8 cellular contexts compared by ENCODE assay signal in the genomic region with DNA sequence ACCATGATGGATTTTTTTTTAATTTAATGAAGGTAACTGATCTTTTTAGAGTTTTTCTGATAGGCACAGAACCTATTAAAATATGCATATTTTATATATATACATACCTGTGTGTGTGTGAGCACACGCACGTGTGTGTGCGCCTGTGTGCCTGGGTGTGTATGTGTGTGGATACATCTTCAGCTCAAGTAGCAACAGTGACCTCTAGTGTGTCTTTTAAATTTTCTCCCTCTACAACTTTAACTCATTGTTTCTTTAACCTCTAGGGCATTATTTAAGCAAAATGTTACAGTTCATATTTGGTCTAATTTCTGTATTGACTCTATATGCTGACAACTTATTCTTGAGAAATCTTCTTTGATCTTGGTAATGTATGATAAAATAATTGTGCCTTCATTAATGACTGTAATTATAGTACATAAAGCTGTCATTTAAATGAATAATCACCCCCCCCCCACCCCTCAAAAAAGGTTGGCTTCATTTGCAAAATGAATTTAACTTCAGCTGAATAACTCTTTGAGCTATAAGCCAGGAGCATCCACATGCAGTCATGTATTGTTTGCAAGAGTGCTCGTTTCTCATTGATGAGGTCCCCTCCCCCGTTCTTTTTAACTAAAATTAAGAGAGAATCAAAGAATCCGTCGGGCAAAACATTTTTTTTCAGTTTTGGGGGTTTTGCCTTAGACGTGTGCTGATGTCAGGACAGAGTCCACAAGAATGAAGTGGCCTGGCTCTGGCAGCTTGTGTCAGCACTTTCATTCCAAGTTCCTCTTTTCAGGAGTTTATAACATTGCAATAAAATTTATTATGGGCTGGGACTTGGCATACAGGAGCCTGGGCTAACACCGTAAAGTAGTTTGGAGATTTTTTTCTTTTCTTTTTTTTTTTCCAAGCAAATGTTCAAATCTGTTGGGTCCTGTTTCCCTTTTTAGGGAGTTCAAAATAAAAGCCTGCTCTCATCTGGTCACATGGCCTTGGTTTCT.
A peak's percentile ranks its signal among the peaks of the same experiment; 100 is the strongest.
DNase-seq lines count a peak whose midpoint lies in the region; ATAC-seq, FAIRE-seq and TF ChIP-seq lines count a peak whose summit lies in the region.

No MANE protein-coding gene starts in this region.

- H3K27ac ChIP-seq in A673 (ENCODE audit: low read depth, low read length, poor library complexity, severe bottlenecking): no peak overlapping the region

- no peaks in the 10 kb centered on the region for H3K9me3 ChIP-seq in A673 (ENCODE audit: low read depth, low read length, poor library complexity, severe bottlenecking)

- H3K36me3 Mint-ChIP-seq in nephron (ENCODE audit: low read depth): no peaks in the 10 kb centered on the region

- peak; percentile 94 for FAIRE-seq in endometrium (lab: Jason Lieb, UNC)

- CTCF ChIA-PET in A673 (lab: Charles Lee): interaction anchor here (0.6 to 1.0 kb wide), 3 partner anchors 155 to 363 kb away, joined by 3 read pairs; no protein-coding TSS in a partner anchor

- DNase-seq in A673 (ENCODE audit: low spot score): peak; percentile 66
- DNase-seq in NCI-H82 (lab: John Stamatoyannopoulos, UW): peak; percentile 68
- no peak for DNase-seq in central memory CD4-positive, alpha-beta T cell
- no peak for DNase-seq in NCI-H1930 (lab: John Stamatoyannopoulos, UW)

- TF ChIP-seq CTCF in A673 (conservative IDR thresholded peaks at IDR 0.05; ENCODE audit: low read depth, low read length) (peak; percentile 67), nephron (IDR thresholded peaks at IDR 0.05; ENCODE audit: unreplicated experiment in 3 of 3) (peak; percentile 55 to 63 (median 63))

- peaks cover 8% of the 10 kb centered on the region for H3K4me1 ChIP-seq in A673 (ENCODE audit: insufficient read depth, low read length, poor library complexity, severe bottlenecking)

- no peak overlapping the region for H3K4me3 Mint-ChIP-seq in nephron

- intact Hi-C loops in A673 (cut with micrococcal nuclease; ENCODE audit: unreplicated experiment): loop anchor here (2.0 to 10.0 kb wide), 5 partner anchors 174 to 1042 kb away; a partner anchor contains a TSS

- H3K27me3 ChIP-seq in A673 (replicated peaks; ENCODE audit: insufficient read depth, low read depth, low read length, poor library complexity): no peaks in the 10 kb centered on the region

- H3K4me3 ChIP-seq in A673 (ENCODE audit: low read depth, low read length, poor library complexity, severe bottlenecking): no peak overlapping the region

- H3K4me1 Mint-ChIP-seq in nephron: peaks cover 54% of the 10 kb centered on the region

- POLR2A ChIA-PET in A673 (lab: Charles Lee; ENCODE audit: low non-redundant PET): interaction anchor here (0.5 to 0.7 kb wide), 2 partner anchors 90 to 671 kb away, joined by 3 to 5 read pairs; no protein-coding TSS in a partner anchor

- no peaks in the 10 kb centered on the region for H3K36me3 ChIP-seq in A673 (ENCODE audit: insufficient read depth, low read length, poor library complexity, severe bottlenecking)

- ATAC-seq in GM19351 (IDR thresholded peaks at IDR 0.05; ENCODE audit: unreplicated experiment) (peak; percentile 50), GM21576 (IDR thresholded peaks at IDR 0.05; ENCODE audit: unreplicated experiment) (no peak)

- H3K27me3 Mint-ChIP-seq in nephron (ENCODE audit: low read depth): no peaks in the 10 kb centered on the region

- no TSS peak for BruUV-seq in A673 (replicated peaks; lab: Mats Ljungman, UMichigan)

- peaks cover 6% of the 10 kb centered on the region for H3K9me3 Mint-ChIP-seq in nephron

- H3K27ac Mint-ChIP-seq in nephron: peak overlapping the region; percentile 79 to 97 (median 88)

Comparison
In these comparisons a context has a peak if more than half of its experiments do, and no peak if none do; other contexts are left out.
1. DNase-seq: peak in A673 (single experiment) and NCI-H82 (single experiment); none in central memory CD4-positive, alpha-beta T cell (single experiment) and NCI-H1930 (0 of 2).